ENCODE assay signal across 32 cellular contexts in the genomic region with DNA sequence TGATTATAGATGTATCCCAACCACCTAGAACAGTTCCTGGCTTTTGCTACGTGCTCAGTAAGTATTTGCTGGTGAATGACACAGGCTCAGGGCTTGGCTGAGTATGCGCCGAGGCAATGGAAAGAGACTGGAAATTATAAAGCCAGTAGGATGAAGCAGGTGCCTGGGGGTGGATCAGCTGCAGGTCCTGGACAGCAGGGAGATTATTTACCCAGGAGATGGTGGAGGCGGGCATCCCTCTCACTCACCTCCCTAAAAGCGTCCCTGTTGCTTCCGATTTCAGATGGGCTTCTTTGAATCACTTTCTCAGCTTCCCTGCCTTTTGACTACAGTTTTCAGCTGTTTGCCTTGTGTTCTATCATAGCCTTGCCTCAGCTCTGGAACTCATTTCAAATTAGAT. TPM values are rescaled to one million over a fixed set of nuclear protein-coding genes. Genes with fewer than 3 reads are reported as not detected.
"Had no signal": no experiment of that assay in that cellular context is flagged by ENCODE, and none has a peak within 500 bp of the region (broad histone marks: within the 10 kb centered on the region; RNA-seq: fewer than 3 reads in every experiment).

No MANE protein-coding gene starts in this region.

- ATAC-seq: activated CD4-positive, alpha-beta T cell treated with anti-CD3 and anti-CD28 coated beads for 36 hours; activated CD8-positive, alpha-beta memory T cell treated with anti-CD3 and anti-CD28 coated beads, Interleukin-2, amount 10 ng/mL, durations not matched to agents 7 days and 5 days; activated CD8-positive, alpha-beta T cell treated with anti-CD3 and anti-CD28 coated beads, Interleukin-2, amount 10 ng/mL, durations not matched to agents 7 days and 5 days; activated naive CD8-positive, alpha-beta T cell treated with anti-CD3 and anti-CD28 coated beads, Interleukin-2, amount 50 U/mL, for 24 hours; body of pancreas; effector memory CD8-positive, alpha-beta T cell had no signal

- DNase-seq: activated CD4-positive, alpha-beta memory T cell treated with anti-CD3 and anti-CD28 coated beads for 36 hours; activated CD4-positive, alpha-beta T cell treated with anti-CD3 and anti-CD28 coated beads for 36 hours; activated CD4-positive, alpha-beta T cell treated with anti-CD3 and anti-CD28 coated beads, Interleukin-2, amount 10 ng/mL, durations not matched to agents 24 days and 14 days; activated CD4-positive, CD25-positive, alpha-beta regulatory T cell; activated CD4-positive, CD25-positive, alpha-beta regulatory T cell treated with anti-CD3 and anti-CD28 coated beads, Interleukin-2, amount 50 U/mL, for 72 hours; activated CD8-positive, alpha-beta memory T cell treated with anti-CD3 and anti-CD28 coated beads, Interleukin-2, amount 10 ng/mL, durations not matched to agents 7 days and 5 days; activated CD8-positive, alpha-beta memory T cell treated with anti-CD3 and anti-CD28 coated beads, Interleukin-2, amount 50 U/mL, for 4 hours; activated CD8-positive, alpha-beta T cell treated with anti-CD3 and anti-CD28 coated beads, Interleukin-2, amount 10 ng/mL, durations not matched to agents 7 days and 5 days; activated effector memory CD4-positive, alpha-beta T cell treated with anti-CD3 and anti-CD28 coated beads, Interleukin-2, amount 50 U/mL, for 16 hours; activated naive CD4-positive, alpha-beta T cell treated with anti-CD3 and anti-CD28 coated beads for 36 hours; activated naive CD8-positive, alpha-beta T cell treated with anti-CD3 and anti-CD28 coated beads for 36 hours; activated naive CD8-positive, alpha-beta T cell treated with anti-CD3 and anti-CD28 coated beads, Interleukin-2, amount 50 U/mL, for 24 hours; activated T-cell treated with anti-CD3 and anti-CD28 coated beads, Interleukin-2, amount 50 U/mL, for 1 hour; activated T-cell treated with anti-CD3 and anti-CD28 coated beads, Interleukin-2, amount 50 U/mL, for 48 hours; adrenal gland; amygdala; aorta; body of pancreas; caudate nucleus; cortex of kidney; dermis blood vessel endothelial cell; effector CD4-positive, alpha-beta T cell; effector memory CD8-positive, alpha-beta T cell; erythroblast; esophagus squamous epithelium; foreskin melanocyte; head of caudate nucleus; T-helper 2 cell had no signal

- H3K4me1 ChIP-seq: adrenal gland, body of pancreas, esophagus squamous epithelium had no signal

- H3K27me3 ChIP-seq: body of pancreas had no signal

- H3K4me3 ChIP-seq: adrenal gland, body of pancreas, esophagus squamous epithelium had no signal

- H3K27ac ChIP-seq: adrenal gland, body of pancreas, esophagus squamous epithelium had no signal

- H3K36me3 ChIP-seq: adrenal gland, esophagus squamous epithelium had no signal

RNA-seq across cellular contexts. Expression of gene SLC6A13, which starts 6.4 kb away (rescaled TPM):
- total RNA-seq: activated CD4-positive, alpha-beta T cell treated with anti-CD3 and anti-CD28 coated beads, Interleukin-2, amount 10 ng/mL, durations not matched to agents 24 days and 14 days; activated naive CD4-positive, alpha-beta T cell treated with anti-CD3 and anti-CD28 coated beads for 36 hours; body of pancreas; esophagus squamous epithelium; fibroblast of lung; fibroblast of villous mesenchyme had no signal
- polyA plus RNA-seq: aorta, fibroblast of lung had no signal

RNA-seq across cellular contexts. Expression of gene SLC6A12, which starts 42.3 kb away (rescaled TPM):
- total RNA-seq: activated CD4-positive, alpha-beta T cell treated with anti-CD3 and anti-CD28 coated beads, Interleukin-2, amount 10 ng/mL, durations not matched to agents 24 days and 14 days; activated CD8-positive, alpha-beta T cell treated with anti-CD3 and anti-CD28 coated beads, Interleukin-2, amount 10 ng/mL, durations not matched to agents 7 days and 5 days; activated naive CD8-positive, alpha-beta T cell treated with anti-CD3 and anti-CD28 coated beads for 36 hours; activated T-helper 1 cell treated with anti-CD3 and anti-CD28 coated beads, Interleukin-12 subunit alpha, Interleukin-12 subunit beta, Interleukin-2, Interleukin-4 antibody, amounts not matched to agents 30 ng/mL and 10 ng/mL and 1 ng/mL, durations not matched to agents 14 hours and 24 hours and 36 hours; fibroblast of lung; fibroblast of villous mesenchyme; T-helper 1 cell treated with Interleukin-12 subunit alpha and Interleukin-12 subunit beta and Interleukin-4 antibody, amounts not matched to agents 30 ng/mL and 1 ng/mL, for 36 hours had no signal
- polyA plus RNA-seq: fibroblast of lung had no signal
